ENCODE assay signal across 8 cellular contexts in genomic region chr4:103018391-103019318, GRCh38. TPM values are rescaled to one million over a fixed set of nuclear protein-coding genes. Genes with fewer than 3 reads are reported as not detected.
A peak's percentile ranks its signal among the peaks of the same experiment; 100 is the strongest.
DNase-seq lines count a peak whose midpoint lies in the region; ATAC-seq and TF ChIP-seq lines count a peak whose summit lies in the region.

No MANE protein-coding gene starts in this region.

- no peaks in the 10 kb centered on the region for H3K79me1 ChIP-seq in mesenchymal stem cell (replicated peaks; ENCODE audit: low read length, poor library complexity, severe bottlenecking)

- H3K4me1 ChIP-seq in PC-3 (ENCODE audit: insufficient read depth, low read length) (peaks cover 23% of the 10 kb centered on the region), mesenchymal stem cell (ENCODE audit: control insufficient read depth, insufficient read depth, low read depth, low read length) (peaks cover 2% of the 10 kb centered on the region)

- H3K4me3 ChIP-seq in PC-3 (ENCODE audit: low read length) (peak overlapping the region; percentile 62), coronary artery (peak overlapping the region; percentile 64), mesenchymal stem cell (ENCODE audit: insufficient read depth in 1 of 2, low read depth in 1 of 2, low read length in 2 of 2) (peak overlapping the region in 1 of 2 experiments; percentile 90)

- CTCF ChIA-PET in PC-3 (lab: Charles Lee) = no interaction called here

- WGBS in mesenchymal stem cell = 62% methylated on average over 4 of the region's 8 CpGs

- H3K79me2 ChIP-seq in PC-3 (ENCODE audit: low read length) = no peaks in the 10 kb centered on the region

- no peaks in the 10 kb centered on the region for H3K36me3 ChIP-seq in PC-3 (ENCODE audit: low read depth, low read length)
- H3K36me3 ChIP-seq in mesenchymal stem cell (ENCODE audit: control insufficient read depth in 1 of 2, insufficient read depth in 2 of 2, low read depth in 1 of 2, low read length in 2 of 2) = peaks cover 0 to 7% of the 10 kb centered on the region in 2 experiments

- H3K4ac ChIP-seq in mesenchymal stem cell (ENCODE audit: low read depth in 1 of 2, low read length in 2 of 2) = peak overlapping the region in 1 of 2 experiments; percentile 32

- DNase-seq in NCI-H345 (lab: John Stamatoyannopoulos, UW) (peak; percentile 1), NCI-H345 treated with DMSO at 0.1 percent for 48 hours (lab: John Stamatoyannopoulos, UW; ENCODE audit: unreplicated experiment) (no peak), PC-3 (no peak), coronary artery (ENCODE audit: low spot score) (peak; percentile 75), mesenchymal stem cell (no peak), Ammon's horn (ENCODE audit: low spot score) (no peak)

- no peak overlapping the region for H2BK15ac ChIP-seq in mesenchymal stem cell (ENCODE audit: low read depth, poor library complexity, severe bottlenecking)

- H2BK120ac ChIP-seq in mesenchymal stem cell (ENCODE audit: low read depth, low read length) = no peak overlapping the region

- no peaks in the 10 kb centered on the region for H4K20me1 ChIP-seq in PC-3 (ENCODE audit: low read length)

- peak overlapping the region; percentile 52 for H4K8ac ChIP-seq in mesenchymal stem cell (ENCODE audit: low read length)

- no peaks in the 10 kb centered on the region for H3K9me2 ChIP-seq in PC-3 (replicated peaks; ENCODE audit: low read length)

- no peak overlapping the region for H2BK5ac ChIP-seq in mesenchymal stem cell (ENCODE audit: low read depth, low read length, poor library complexity, severe bottlenecking)

- peak; percentile 7; the same call in 1 of the 2 replicates for ATAC-seq in PC-3
- no peak for ATAC-seq in GM18907 (IDR thresholded peaks at IDR 0.05; ENCODE audit: unreplicated experiment)
- ATAC-seq in GM19023 (IDR thresholded peaks at IDR 0.05; ENCODE audit: unreplicated experiment) = no peak

- H3K4me2 ChIP-seq in PC-3 (ENCODE audit: low read length) = peak overlapping the region; percentile 89
- H3K4me2 ChIP-seq in mesenchymal stem cell (ENCODE audit: low read length, poor library complexity, severe bottlenecking) = peak overlapping the region; percentile 44

- H3K23ac ChIP-seq in mesenchymal stem cell (ENCODE audit: low read length in 2 of 2) = no peak overlapping the region

- peak overlapping the region; percentile 86 for H2AK5ac ChIP-seq in mesenchymal stem cell (ENCODE audit: low read length, severe bottlenecking)

- POLR2A ChIA-PET in PC-3 (lab: Charles Lee; ENCODE audit: unreplicated experiment) = no interaction called here

- H4K91ac ChIP-seq in mesenchymal stem cell (ENCODE audit: low read length) = no peak overlapping the region

- TF ChIP-seq CTCF in PC-3 (conservative IDR thresholded peaks at IDR 0.05; ENCODE audit: low read depth, low read length) = no peak
- no peak for TF ChIP-seq CTCF in coronary artery (IDR thresholded peaks at IDR 0.05)

- H2AFZ ChIP-seq in PC-3 (ENCODE audit: low read length) = peak overlapping the region; percentile 91
- peak overlapping the region; percentile 46 for H2AFZ ChIP-seq in mesenchymal stem cell (ENCODE audit: low read depth, low read length)

- H3K9ac ChIP-seq in PC-3 (ENCODE audit: low read length) = peak overlapping the region; percentile 80
- peak overlapping the region; percentile 98 for H3K9ac ChIP-seq in mesenchymal stem cell (ENCODE audit: low read length)

- H3K14ac ChIP-seq in mesenchymal stem cell (ENCODE audit: low read length in 2 of 2) = no peak overlapping the region

- intact Hi-C loops in PC-3 (cut with micrococcal nuclease) = loop anchor here (2.0 kb wide), 1 partner anchor 58 kb away; the partner anchor contains the start of gene SLC9B2

- no peaks in the 10 kb centered on the region for H3F3A ChIP-seq in PC-3 (ENCODE audit: low read length, unreplicated experiment)

- H3K27ac ChIP-seq in PC-3 (ENCODE audit: low read length) (peak overlapping the region; percentile 90), coronary artery (peak overlapping the region; percentile 79 to 89), mesenchymal stem cell (ENCODE audit: low read length, poor library complexity, severe bottlenecking) (peak overlapping the region; percentile 77)

- H3K18ac ChIP-seq in mesenchymal stem cell (ENCODE audit: low read depth in 1 of 2, low read length in 2 of 2) = peak overlapping the region; percentile 11 to 26

- peak overlapping the region in 1 of 2 experiments; percentile 18 for H2BK12ac ChIP-seq in mesenchymal stem cell (ENCODE audit: low read length in 2 of 2)

- BruUV-seq in PC-3 (replicated peaks; lab: Mats Ljungman, UMichigan) = TSS peak; percentile 89

- H3K27me3 ChIP-seq in PC-3 (ENCODE audit: low read length) (no peaks in the 10 kb centered on the region), mesenchymal stem cell (ENCODE audit: control insufficient read depth in 1 of 2, insufficient read depth in 1 of 2, low read length in 2 of 2) (no peaks in the 10 kb centered on the region)

- H3K9me3 ChIP-seq in PC-3 (ENCODE audit: low read length) (no peaks in the 10 kb centered on the region), mesenchymal stem cell (ENCODE audit: control insufficient read depth, low read length) (no peaks in the 10 kb centered on the region)

RNA-seq across cellular contexts. Expression of gene SLC9B1, which starts 0.8 kb away (rescaled TPM):
- not detected in 2 replicates for total RNA-seq in PC-3 (2014; rRNA removed)
- 0.80 TPM for polyA plus RNA-seq in mesenchymal stem cell (2013, experiment 1 of 2)
- 0.52 TPM for polyA plus RNA-seq in mesenchymal stem cell (2013, experiment 2 of 2)

RNA-seq across cellular contexts. Expression of gene SLC9B2, which starts 57.9 kb away (rescaled TPM):
- 5.5 and 13.6 TPM in 2 replicates for total RNA-seq in PC-3 (2014; rRNA removed)
- 14.3 TPM for polyA plus RNA-seq in mesenchymal stem cell (2013, experiment 1 of 2)
- polyA plus RNA-seq in mesenchymal stem cell (2013, experiment 2 of 2) = 14.3 TPM

Comparison
In these comparisons a context has a peak if more than half of its experiments do, and no peak if none do; other contexts are left out.
1. DNase-seq: peak in NCI-H345 (single experiment) and coronary artery (single experiment); none in NCI-H345 treated with DMSO at 0.1 percent for 48 hours (single experiment), PC-3 (single experiment), mesenchymal stem cell (single experiment) and Ammon's horn (single experiment).
2. Peak in every context shown above with its lines, with median percentiles within 50 percentile points of each other: H3K27ac ChIP-seq.